ENCODE assay signal across 9 cellular contexts in the genomic region with DNA sequence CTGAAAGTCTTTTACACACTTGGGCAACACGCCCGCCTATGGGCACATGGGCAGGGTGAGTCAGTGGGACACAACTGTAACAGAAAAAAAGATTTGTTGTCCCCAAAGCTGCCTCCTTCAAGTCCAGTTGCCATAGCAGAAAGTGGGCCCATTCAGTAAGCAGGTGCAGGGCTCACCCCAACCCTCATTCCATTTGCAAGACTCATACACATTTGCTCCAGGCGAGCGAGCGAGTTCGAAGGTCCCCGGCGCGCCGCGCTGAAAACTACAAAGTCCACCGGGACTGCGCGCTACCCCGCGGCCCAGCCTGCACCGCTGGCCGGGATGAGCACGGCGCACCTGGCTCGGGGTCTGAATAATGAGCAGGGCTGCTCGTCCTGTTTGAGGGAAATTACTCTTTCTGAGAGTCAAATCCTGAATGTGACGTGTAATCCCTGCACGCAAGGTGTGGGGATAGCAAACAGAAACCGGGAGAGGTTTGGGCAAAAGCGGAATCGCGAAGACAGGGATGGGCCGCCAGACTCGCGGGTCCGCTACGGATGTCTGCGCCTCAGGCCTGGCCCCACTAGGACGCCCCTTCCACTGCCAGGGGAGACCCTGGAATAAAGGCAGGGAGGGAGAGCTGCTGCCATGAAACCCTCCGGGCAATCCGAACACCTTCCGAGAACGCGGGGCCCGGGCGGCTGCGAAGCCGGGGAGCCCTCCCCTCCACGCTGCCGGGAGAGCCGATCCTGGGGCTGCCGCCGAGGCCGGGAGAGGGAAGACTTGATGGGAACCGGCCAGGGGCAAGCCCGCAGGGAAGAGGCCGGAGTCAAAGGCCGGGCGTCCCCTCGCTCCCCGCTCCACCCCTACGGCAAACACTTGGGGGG. TPM values are rescaled to one million over a fixed set of nuclear protein-coding genes. Genes with fewer than 3 reads are reported as not detected.
DNase-seq lines count a peak whose midpoint lies in the region; ATAC-seq, FAIRE-seq and TF ChIP-seq lines count a peak whose summit lies in the region.
"Had no signal": no experiment of that assay in that cellular context is flagged by ENCODE, and none has a peak within 500 bp of the region (broad histone marks: within the 10 kb centered on the region; RNA-seq: fewer than 3 reads in every experiment).

No MANE protein-coding gene starts in this region.

- H3K36me3 ChIP-seq in hepatocyte (replicated peaks; ENCODE audit: insufficient read depth, low read depth) (no peaks in the 10 kb centered on the region), prostate gland (no peaks in the 10 kb centered on the region)

- ATAC-seq in activated CD8-positive, alpha-beta T cell treated with anti-CD3 and anti-CD28 coated beads, Interleukin-2, amount 10 ng/mL, durations not matched to agents 7 days and 5 days, result peak; percentile 33
- no peak for ATAC-seq in T-cell (replicated peaks in 1 of 4)

- H3K36me3 Mint-ChIP-seq in activated CD8-positive, alpha-beta T cell treated with anti-CD3 and anti-CD28 coated beads, Interleukin-2, amount 10 ng/mL, durations not matched to agents 7 days and 5 days (ENCODE audit: low read depth), result no peaks in the 10 kb centered on the region
- no peaks in the 10 kb centered on the region for H3K36me3 Mint-ChIP-seq in T-cell

- no peaks in the 10 kb centered on the region for H4K20me1 ChIP-seq in hepatocyte (ENCODE audit: insufficient read depth, poor library complexity, severe bottlenecking)

- CTCF ChIA-PET in activated CD8-positive, alpha-beta T cell treated with anti-CD3 and anti-CD28 coated beads, Interleukin-2, amount 10 ng/mL, durations not matched to agents 7 days and 5 days (lab: Charles Lee), result no interaction called here
- CTCF ChIA-PET in T-cell (lab: Charles Lee), result no interaction called here

- H3K27ac Mint-ChIP-seq in activated CD8-positive, alpha-beta T cell treated with anti-CD3 and anti-CD28 coated beads, Interleukin-2, amount 10 ng/mL, durations not matched to agents 7 days and 5 days, result no peak overlapping the region
- no peak overlapping the region for H3K27ac Mint-ChIP-seq in T-cell

- H3K9me2 ChIP-seq in hepatocyte (replicated peaks; ENCODE audit: insufficient read depth), result no peaks in the 10 kb centered on the region

- TF ChIP-seq CTCF in hepatocyte (IDR thresholded peaks at IDR 0.05; ENCODE audit: poor library complexity) (no peak), prostate gland (IDR thresholded peaks at IDR 0.05) (no peak)

- no peak for FAIRE-seq in GM12892 (lab: Jason Lieb, UNC)
- FAIRE-seq: A204.1 had no signal

- peaks cover 39% of the 10 kb centered on the region for H3K79me2 ChIP-seq in hepatocyte

- no peaks in the 10 kb centered on the region for H3K4me1 Mint-ChIP-seq in activated CD8-positive, alpha-beta T cell treated with anti-CD3 and anti-CD28 coated beads, Interleukin-2, amount 10 ng/mL, durations not matched to agents 7 days and 5 days (ENCODE audit: low read depth)
- H3K4me1 Mint-ChIP-seq in T-cell, result peaks cover 4 to 14% (median 13%) of the 10 kb centered on the region in 3 donors

- H3K4me3 ChIP-seq in hepatocyte (peak overlapping the region; percentile 86), prostate gland (peak overlapping the region; percentile 65 to 86)

- peak; percentile 77 for DNase-seq in DMS 273 (lab: John Stamatoyannopoulos, UW; ENCODE audit: unreplicated experiment)
- DNase-seq in DMS 273 treated with DMSO at 0.1 percent for 48 hours (lab: John Stamatoyannopoulos, UW), result no peak
- no peak for DNase-seq in activated CD8-positive, alpha-beta T cell treated with anti-CD3 and anti-CD28 coated beads, Interleukin-2, amount 10 ng/mL, durations not matched to agents 7 days and 5 days
- peak; percentile 89 for DNase-seq in hepatocyte (ENCODE audit: low spot score)
- DNase-seq in prostate gland (ENCODE audit: low spot score), result peak; percentile 33
- no peak for DNase-seq in T-cell
- no peak for DNase-seq in putamen (ENCODE audit: low spot score)
- no peak for DNase-seq in GM12892 (ENCODE audit: insufficient read length)

- TF ChIP-seq POLR2A in prostate gland (IDR thresholded peaks at IDR 0.05) (no peak), GM12892 (IDR thresholded peaks at IDR 0.05; ENCODE audit: low read depth, low read length) (no peak)

- no peaks in the 10 kb centered on the region for H3K9me3 Mint-ChIP-seq in activated CD8-positive, alpha-beta T cell treated with anti-CD3 and anti-CD28 coated beads, Interleukin-2, amount 10 ng/mL, durations not matched to agents 7 days and 5 days (ENCODE audit: insufficient read depth)
- H3K9me3 Mint-ChIP-seq in T-cell, result no peaks in the 10 kb centered on the region

- H3K9me3 ChIP-seq in hepatocyte (ENCODE audit: low read depth) (no peaks in the 10 kb centered on the region), prostate gland (no peaks in the 10 kb centered on the region)

- POLR2A ChIA-PET in activated CD8-positive, alpha-beta T cell treated with anti-CD3 and anti-CD28 coated beads, Interleukin-2, amount 10 ng/mL, durations not matched to agents 7 days and 5 days (lab: Charles Lee), result no interaction called here
- POLR2A ChIA-PET in T-cell (lab: Charles Lee), result no interaction called here

- H3K27ac ChIP-seq in hepatocyte, result peak overlapping the region; percentile 95
- peak overlapping the region; percentile 90 for H3K27ac ChIP-seq in prostate gland

- H3K4me2 ChIP-seq in hepatocyte, result peak overlapping the region; percentile 87

- H3K27me3 Mint-ChIP-seq in activated CD8-positive, alpha-beta T cell treated with anti-CD3 and anti-CD28 coated beads, Interleukin-2, amount 10 ng/mL, durations not matched to agents 7 days and 5 days (ENCODE audit: low read depth), result peaks cover 47% of the 10 kb centered on the region
- H3K27me3 Mint-ChIP-seq in T-cell, result peaks cover 45 to 50% of the 10 kb centered on the region in 2 donors

- H3K4me3 Mint-ChIP-seq in activated CD8-positive, alpha-beta T cell treated with anti-CD3 and anti-CD28 coated beads, Interleukin-2, amount 10 ng/mL, durations not matched to agents 7 days and 5 days, result peak overlapping the region; percentile 36
- peak overlapping the region in 1 of 3 donors; percentile 55 for H3K4me3 Mint-ChIP-seq in T-cell

- peak overlapping the region; percentile 11 for H2AFZ ChIP-seq in hepatocyte

- WGBS in hepatocyte (ENCODE audit: low lambda C conversion rate, missing lambda C conversion rate), result 2% methylated on average over 57 of the region's 58 CpGs
- WGBS in prostate gland, result 3% methylated on average over 58 of the region's 58 CpGs

- intact Hi-C loops in prostate gland (cut with DNase I), result no loop called here

- H3K27me3 ChIP-seq in hepatocyte (no peaks in the 10 kb centered on the region), prostate gland (replicated peaks; ENCODE audit: insufficient read depth) (no peaks in the 10 kb centered on the region)

- peaks cover 17% of the 10 kb centered on the region for H3K4me1 ChIP-seq in hepatocyte (ENCODE audit: insufficient read depth)
- H3K4me1 ChIP-seq in prostate gland (replicated peaks), result no peaks in the 10 kb centered on the region

RNA-seq across cellular contexts. Expression of a gene that starts 1.0 kb away (rescaled TPM):
- not detected for total RNA-seq in activated CD8-positive, alpha-beta T cell treated with anti-CD3 and anti-CD28 coated beads, Interleukin-2, amount 10 ng/mL, durations not matched to agents 7 days and 5 days
- total RNA-seq in hepatocyte (17.9 and 20.5 TPM in 2 replicates), prostate gland (10 to 100 TPM; 36.5 to 46.6 TPM), T-cell (under 1 TPM in 4 of 5 donors, not detected in 1; 0.07 to 0.26 (median 0.17) TPM)
- polyA plus RNA-seq in hepatocyte, result 7.8 and 8.6 TPM in 2 replicates
- 0.08 TPM for polyA plus RNA-seq in GM12892 (2012; ENCODE audit: missing spikeins)

Comparison
In these comparisons a context has a peak if more than half of its experiments do, and no peak if none do; other contexts are left out.
1. DNase-seq: peak in DMS 273 (single experiment), hepatocyte (single experiment) and prostate gland (single experiment); none in DMS 273 treated with DMSO at 0.1 percent for 48 hours (single experiment), activated CD8-positive, alpha-beta T cell treated with anti-CD3 and anti-CD28 coated beads, Interleukin-2, amount 10 ng/mL, durations not matched to agents 7 days and 5 days (single experiment), T-cell (0 of 34), putamen (single experiment) and GM12892 (single experiment).
2. RNA of a gene that starts 1.0 kb away (total RNA-seq): 36.5 to 46.6 TPM in prostate gland and 17.9 to 20.5 TPM in hepatocyte; 0.07 to 0.26 TPM in T-cell and not detected in activated CD8-positive, alpha-beta T cell treated with anti-CD3 and anti-CD28 coated beads, Interleukin-2, amount 10 ng/mL, durations not matched to agents 7 days and 5 days; every median in the first group is over 10 times any median in the second.